ENCODE assay signal across 16 cellular contexts in the genomic region with DNA sequence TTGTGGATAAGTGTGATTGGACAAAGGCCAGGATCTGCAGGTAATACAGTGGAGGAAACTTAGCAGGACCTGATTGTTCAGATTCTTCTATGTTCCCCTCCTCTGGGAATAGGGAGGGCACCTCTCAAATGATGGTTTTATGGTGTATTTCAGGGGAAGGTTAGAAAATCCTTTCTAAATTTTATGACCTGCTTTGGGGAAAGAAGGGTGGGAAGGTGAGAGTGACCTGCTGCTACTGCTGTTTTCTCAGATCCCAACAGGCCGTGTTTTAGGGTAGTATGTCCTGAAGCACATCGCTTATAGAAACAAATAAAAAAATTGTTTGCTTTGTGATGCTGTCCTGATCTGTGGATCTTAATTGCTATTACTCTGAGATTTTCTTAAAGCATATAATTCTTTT.
DNase-seq lines count a peak whose midpoint lies in the region; ATAC-seq and TF ChIP-seq lines count a peak whose summit lies in the region.
"Had no signal": no experiment of that assay in that cellular context is flagged by ENCODE, and none has a peak within 500 bp of the region (broad histone marks: within the 10 kb centered on the region; RNA-seq: fewer than 3 reads in every experiment).

No MANE protein-coding gene starts in this region.

- H3K23me2 ChIP-seq in H9 (ENCODE audit: insufficient read length, low read depth, low read length, poor library complexity, severe bottlenecking), result peaks cover 2% of the 10 kb centered on the region

- H3K4me2 ChIP-seq in H9 (ENCODE audit: insufficient read depth, insufficient read length, low read length), result no peak overlapping the region
- H3K4me2 ChIP-seq: PC-9 had no signal

- no peaks in the 10 kb centered on the region for H3K27me3 Mint-ChIP-seq in H9 (ENCODE audit: low read depth)
- H3K27me3 Mint-ChIP-seq in T-helper 17 cell, result no peaks in the 10 kb centered on the region

- H2BK5ac ChIP-seq in H9 (ENCODE audit: insufficient read length, low read length), result no peak overlapping the region

- H4K20me1 ChIP-seq in H9 (ENCODE audit: control insufficient read depth, insufficient read depth, insufficient read length), result no peaks in the 10 kb centered on the region

- no peak for DNase-seq in H9
- no peak for DNase-seq in T-helper 17 cell
- peak; percentile 61 for DNase-seq in prostate gland (ENCODE audit: low spot score)
- no peak for DNase-seq in NCI-H2171 (lab: John Stamatoyannopoulos, UW)
- no peak for DNase-seq in hippocampal formation (lab: John Stamatoyannopoulos, UW)
- DNase-seq: C1 segment of cervical spinal cord, GM23248, NCI-H1092 treated with DMSO at 0.1 percent for 48 hours, NCI-H187, NCI-H226, NCI-H524, PC-9, SIG-M5 had no signal

- peaks cover 16 to 39% (median 36%) of the 10 kb centered on the region in 3 experiments for H3K36me3 Mint-ChIP-seq in H9 (ENCODE audit: insufficient read depth in 1 of 3, low read depth in 3 of 3)
- H3K36me3 Mint-ChIP-seq in T-helper 17 cell (ENCODE audit: low read depth), result no peaks in the 10 kb centered on the region

- H4K8ac ChIP-seq in H9 (replicated peaks; ENCODE audit: insufficient read length, low read depth, low read length), result no peak overlapping the region

- H3K9me3 ChIP-seq in H9 (ENCODE audit: control insufficient read depth, low read depth, low read length) (no peaks in the 10 kb centered on the region), T-helper 17 cell (ENCODE audit: control insufficient read depth, low read length, poor library complexity, severe bottlenecking) (no peaks in the 10 kb centered on the region), esophagus (ENCODE audit: control insufficient read depth in 2 of 2, insufficient read depth in 1 of 2, low read depth in 1 of 2, low read length in 1 of 2) (no peaks in the 10 kb centered on the region), prostate gland (no peaks in the 10 kb centered on the region)

- H3T11ph ChIP-seq in H9 (ENCODE audit: low read length), result no peak overlapping the region

- no peak overlapping the region for H3K23ac ChIP-seq in H9 (ENCODE audit: insufficient read length, low read depth, low read length)

- no peak overlapping the region for H3K14ac ChIP-seq in H9 (ENCODE audit: insufficient read depth, low read length)

- H2AK5ac ChIP-seq in H9 (ENCODE audit: insufficient read length, low read length), result no peak overlapping the region

- peaks cover 21% of the 10 kb centered on the region; the same call in 1 of the 2 replicates for H3K79me2 ChIP-seq in H9 (ENCODE audit: insufficient read depth, low read length)

- H3K36me3 ChIP-seq in esophagus (ENCODE audit: control insufficient read depth in 2 of 2, insufficient read depth in 2 of 2, low read length in 1 of 2), result no peaks in the 10 kb centered on the region
- no peaks in the 10 kb centered on the region for H3K36me3 ChIP-seq in prostate gland

- H2BK12ac ChIP-seq in H9 (ENCODE audit: insufficient read length, low read depth, low read length), result no peak overlapping the region

- intact Hi-C loops in prostate gland (cut with DNase I), result no loop called here

- H3K4me1 ChIP-seq in H9 (ENCODE audit: insufficient read depth, low read length) (peaks cover 21% of the 10 kb centered on the region), esophagus (ENCODE audit: control insufficient read depth in 2 of 2, insufficient read depth in 2 of 2, low read length in 1 of 2) (peaks cover 2 to 3% of the 10 kb centered on the region in 2 donors), prostate gland (replicated peaks) (no peaks in the 10 kb centered on the region)

- no CpG with 5 or more reads among the region's 2 CpGs for WGBS in H9 (ENCODE audit: extremely low coverage, insufficient read length, low lambda C conversion rate)
- WGBS in esophagus, 2 donors, result 68 to 75% methylated on average over 2 of the region's 2 CpGs
- 45% methylated on average over 2 of the region's 2 CpGs for WGBS in prostate gland

- H4K5ac ChIP-seq in H9 (ENCODE audit: insufficient read length, low read depth, low read length), result no peak overlapping the region

- peaks cover 16% of the 10 kb centered on the region for H3K79me1 ChIP-seq in H9 (ENCODE audit: insufficient read depth, low read depth, low read length, poor library complexity, severe bottlenecking)

- no peak overlapping the region for H3K9ac ChIP-seq in H9 (ENCODE audit: extremely low read depth, insufficient read length, low read length)
- H3K9ac ChIP-seq: GM23248 had no signal

- no peak overlapping the region for H2BK20ac ChIP-seq in H9 (ENCODE audit: low read depth, low read length, poor library complexity, severe bottlenecking)

- no peak overlapping the region for H4K91ac ChIP-seq in H9 (ENCODE audit: insufficient read length, low read depth, low read length)

- H2BK15ac ChIP-seq in H9 (ENCODE audit: low read depth, low read length), result no peak overlapping the region

- H3K4me3 Mint-ChIP-seq in H9 (no peak overlapping the region; a peak in 2 of 5 replicates), T-helper 17 cell (no peak overlapping the region)

- H3K27ac ChIP-seq in H9 (ENCODE audit: insufficient read length, low read depth, low read length), result no peak overlapping the region
- H3K27ac ChIP-seq in esophagus (ENCODE audit: low read depth in 2 of 2, low read length in 1 of 2), result peak overlapping the region; percentile 11 to 64
- H3K27ac ChIP-seq in prostate gland, result peak overlapping the region in 1 of 2 donors; percentile 11
- H3K27ac ChIP-seq: GM23248, PC-9, RWPE1 had no signal

- peaks cover 4 to 6% of the 10 kb centered on the region in 2 experiments; a peak in 1 of 5 replicates for H3K9me3 Mint-ChIP-seq in H9

- H3K4me1 Mint-ChIP-seq in H9, result peaks cover 79 to 88% of the 10 kb centered on the region in 2 experiments
- peaks cover 22% of the 10 kb centered on the region for H3K4me1 Mint-ChIP-seq in T-helper 17 cell

- H3K56ac ChIP-seq in H9 (ENCODE audit: insufficient read length, low read depth, low read length), result no peak overlapping the region

- no peak overlapping the region for H2AFZ ChIP-seq in H9 (ENCODE audit: low read length)
- H2AFZ ChIP-seq: GM23248, PC-9 had no signal

- no peak for TF ChIP-seq CTCF in H9 (conservative IDR thresholded peaks at IDR 0.05)
- TF ChIP-seq CTCF in prostate gland (IDR thresholded peaks at IDR 0.05), result no peak

- no peak for TF ChIP-seq POLR2A in prostate gland (IDR thresholded peaks at IDR 0.05)

- H3K27ac Mint-ChIP-seq in H9 (peak overlapping the region; percentile 39 to 96 (median 88); a peak in 5 of 7 replicates), T-helper 17 cell (peak overlapping the region; percentile 71)

- no peak for ATAC-seq in T-helper 17 cell
- no peak for ATAC-seq in GM21619 (IDR thresholded peaks at IDR 0.05; ENCODE audit: unreplicated experiment)

- H3K4me3 ChIP-seq in esophagus (ENCODE audit: low read depth in 1 of 2, low read length in 2 of 2), result no peak overlapping the region
- no peak overlapping the region for H3K4me3 ChIP-seq in prostate gland
- H3K4me3 ChIP-seq: GM23248, PC-9 had no signal

- no peak overlapping the region for H3K18ac ChIP-seq in H9 (ENCODE audit: insufficient read length, low read depth, low read length)

- no peak overlapping the region for H2BK120ac ChIP-seq in H9 (ENCODE audit: low read depth, low read length, poor library complexity, severe bottlenecking)

- H3K27me3 ChIP-seq in H9 (ENCODE audit: insufficient read depth, low read length), result no peaks in the 10 kb centered on the region
- no peaks in the 10 kb centered on the region for H3K27me3 ChIP-seq in esophagus (ENCODE audit: control insufficient read depth in 1 of 2, insufficient read depth in 2 of 2, low read length in 2 of 2)
- no peaks in the 10 kb centered on the region for H3K27me3 ChIP-seq in prostate gland (replicated peaks; ENCODE audit: insufficient read depth)

- no peak overlapping the region for H3K4ac ChIP-seq in H9 (ENCODE audit: low read depth, low read length)
